In the genomic region with DNA sequence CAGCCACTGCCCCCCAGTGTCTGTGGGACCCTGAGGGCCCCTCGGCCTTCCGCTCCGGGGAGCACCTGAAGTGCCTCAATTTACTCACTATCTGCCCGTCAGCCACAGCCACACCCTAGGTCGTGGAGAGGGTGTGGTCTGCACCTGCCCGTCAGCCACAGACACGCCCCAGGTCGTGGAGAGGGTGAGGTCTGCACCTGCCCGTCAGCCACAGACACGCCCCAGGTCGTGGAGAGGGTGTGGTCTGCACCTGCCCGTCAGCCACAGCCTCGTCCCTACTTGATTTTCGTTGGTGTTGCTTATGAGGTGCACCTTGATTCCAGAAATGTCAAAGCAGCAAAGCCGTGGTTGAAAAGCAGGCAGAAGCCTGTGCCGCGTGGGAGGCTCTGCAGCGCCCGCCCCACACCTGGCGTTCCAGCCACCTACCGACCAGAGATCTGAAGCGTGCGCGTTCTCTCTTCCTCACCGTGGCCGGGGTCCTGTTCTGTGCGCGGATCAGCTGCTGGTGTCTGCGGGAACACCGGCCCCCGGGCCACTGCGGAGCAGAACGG, we compare ENCODE assay signal across 8 cellular contexts.
DNase-seq lines count a peak whose midpoint lies in the region; ATAC-seq and TF ChIP-seq lines count a peak whose summit lies in the region.

No MANE protein-coding gene starts in this region.

- H3K9me3 ChIP-seq in endocrine pancreas (ENCODE audit: control insufficient read depth, low read length) (no peaks in the 10 kb centered on the region), esophagus muscularis mucosa (no peaks in the 10 kb centered on the region)

- 15% methylated on average over 27 of the region's 33 CpGs for WGBS in esophagus muscularis mucosa

- H3K4me3 Mint-ChIP-seq in T-helper 1 cell treated with Interleukin-12 subunit alpha and Interleukin-12 subunit beta and Interleukin-4 antibody, amounts not matched to agents 30 μg/mL and 1 μg/mL, for 36 hours, result peak overlapping the region; percentile 76

- ATAC-seq in GM18502 (IDR thresholded peaks at IDR 0.05; ENCODE audit: poor library complexity, unreplicated experiment) (peak; percentile 93), HG03457 (IDR thresholded peaks at IDR 0.05; ENCODE audit: unreplicated experiment) (peak; percentile 71), HG02973 (IDR thresholded peaks at IDR 0.05; ENCODE audit: unreplicated experiment) (no peak)

- no peaks in the 10 kb centered on the region for H3K9me3 Mint-ChIP-seq in T-helper 1 cell treated with Interleukin-12 subunit alpha and Interleukin-12 subunit beta and Interleukin-4 antibody, amounts not matched to agents 30 μg/mL and 1 μg/mL, for 36 hours

- no peak for TF ChIP-seq CTCF in esophagus muscularis mucosa (IDR thresholded peaks at IDR 0.05)

- no peaks in the 10 kb centered on the region for H3K36me3 Mint-ChIP-seq in T-helper 1 cell treated with Interleukin-12 subunit alpha and Interleukin-12 subunit beta and Interleukin-4 antibody, amounts not matched to agents 30 μg/mL and 1 μg/mL, for 36 hours (ENCODE audit: low read depth)

- H3K27me3 ChIP-seq in endocrine pancreas (ENCODE audit: control insufficient read depth, insufficient read depth, low read length) (no peaks in the 10 kb centered on the region), esophagus muscularis mucosa (peaks cover 0 to 23% (median 9%) of the 10 kb centered on the region in 4 donors)

- H3K4me3 ChIP-seq in endocrine pancreas (ENCODE audit: control insufficient read depth, insufficient read depth, low read length) (peak overlapping the region; percentile 56), esophagus muscularis mucosa (peak overlapping the region in 2 of 4 donors; percentile 7 to 38)

- intact Hi-C loops in esophagus muscularis mucosa (cut with DNase I), result no loop called here

- TF ChIP-seq POLR2A in erythroblast (IDR thresholded peaks at IDR 0.05; ENCODE audit: low read length) (no peak), esophagus muscularis mucosa (IDR thresholded peaks at IDR 0.05; ENCODE audit: low read depth) (no peak)

- H3K27me3 Mint-ChIP-seq in T-helper 1 cell treated with Interleukin-12 subunit alpha and Interleukin-12 subunit beta and Interleukin-4 antibody, amounts not matched to agents 30 μg/mL and 1 μg/mL, for 36 hours (ENCODE audit: low read depth), result peaks cover 22% of the 10 kb centered on the region

- H3K9ac ChIP-seq in endocrine pancreas (ENCODE audit: control insufficient read depth, insufficient read depth, low read length), result no peak overlapping the region

- no peaks in the 10 kb centered on the region for H3K4me1 ChIP-seq in endocrine pancreas (ENCODE audit: control insufficient read depth, insufficient read depth, low read length)
- peaks cover 12 to 19% (median 14%) of the 10 kb centered on the region in 4 donors for H3K4me1 ChIP-seq in esophagus muscularis mucosa

- peak; percentile 11 to 17 for DNase-seq in stimulated activated CD4-positive, alpha-beta T cell treated with anti-CD3 and anti-CD28 coated beads, Interleukin-1b, Interleukin-23, amount 100 ng/mL, for 4 hours (ENCODE audit: low read depth in 2 of 2)
- no peak for DNase-seq in erythroblast (lab: John Stamatoyannopoulos, UW)
- no peak for DNase-seq in esophagus muscularis mucosa (ENCODE audit: extremely low spot score)

- no peaks in the 10 kb centered on the region for H3K36me3 ChIP-seq in endocrine pancreas (ENCODE audit: control insufficient read depth, insufficient read depth, low read length)
- H3K36me3 ChIP-seq in esophagus muscularis mucosa, result no peaks in the 10 kb centered on the region

- peaks cover 11% of the 10 kb centered on the region for H3K4me1 Mint-ChIP-seq in T-helper 1 cell treated with Interleukin-12 subunit alpha and Interleukin-12 subunit beta and Interleukin-4 antibody, amounts not matched to agents 30 μg/mL and 1 μg/mL, for 36 hours (ENCODE audit: low read depth)

- no peak overlapping the region for H3K27ac Mint-ChIP-seq in T-helper 1 cell treated with Interleukin-12 subunit alpha and Interleukin-12 subunit beta and Interleukin-4 antibody, amounts not matched to agents 30 μg/mL and 1 μg/mL, for 36 hours

- no peak for TF ChIP-seq EP300 in esophagus muscularis mucosa (IDR thresholded peaks at IDR 0.05)

- no peak overlapping the region for H3K27ac ChIP-seq in esophagus muscularis mucosa (replicated peaks in 1 of 4)

Comparison
In these comparisons a context has a peak if more than half of its experiments do, and no peak if none do; other contexts are left out.
1. DNase-seq: peak in stimulated activated CD4-positive, alpha-beta T cell treated with anti-CD3 and anti-CD28 coated beads, Interleukin-1b, Interleukin-23, amount 100 ng/mL, for 4 hours (2 of 2); none in erythroblast (0 of 2) and esophagus muscularis mucosa (single experiment).